In the genomic region with DNA sequence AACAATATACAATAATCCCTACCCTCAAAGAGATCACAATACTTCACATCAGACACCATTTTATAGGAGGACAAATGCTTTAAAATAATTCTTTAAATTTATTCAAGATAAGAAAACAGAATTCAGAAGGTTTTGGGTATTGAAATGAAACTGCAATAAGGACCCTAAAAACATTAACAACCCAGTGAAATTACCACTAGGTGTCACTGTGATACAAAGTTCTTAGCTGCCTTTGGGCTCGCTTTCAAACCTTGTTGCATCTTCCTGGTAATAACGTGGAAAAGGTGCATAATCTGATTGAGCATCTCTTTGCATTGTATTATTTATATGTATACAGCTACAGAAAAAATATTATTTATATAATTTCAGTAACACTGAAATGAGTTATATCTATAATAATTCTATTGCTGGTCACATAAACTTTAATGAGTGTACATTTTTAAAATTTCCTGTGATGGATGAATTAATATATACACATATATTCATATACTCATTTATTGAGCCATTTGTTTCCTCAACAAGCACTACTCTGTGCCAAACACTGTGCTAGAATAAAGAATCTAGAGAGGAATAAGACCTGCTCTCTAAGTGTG, we compare ENCODE assay signal across 8 cellular contexts.
A peak's percentile ranks its signal among the peaks of the same experiment; 100 is the strongest.
DNase-seq lines count a peak whose midpoint lies in the region; ATAC-seq and TF ChIP-seq lines count a peak whose summit lies in the region.

No MANE protein-coding gene starts in this region.

- no peak for TF ChIP-seq POLR2A in NB4 (IDR thresholded peaks at IDR 0.05; ENCODE audit: extremely low read depth, insufficient read length)

- no peak overlapping the region for H3K4me3 ChIP-seq in NB4 (ENCODE audit: low read depth, low read length)

- DNase-seq in stimulated activated CD4-positive, alpha-beta T cell treated with anti-CD3 and anti-CD28 coated beads, Interleukin-4, amount 100 ng/mL, for 24 hours = peak; percentile 7
- no peak for DNase-seq in stimulated activated CD4-positive, alpha-beta T cell treated with anti-CD3 and anti-CD28 coated beads, Interleukin-4, amount 100 ng/mL, for 4 hours
- DNase-seq in NB4 (ENCODE audit: low read depth) (peak; percentile 65), SK-N-DZ (ENCODE audit: low spot score) (peak; percentile 53), fibroblast of gingiva (ENCODE audit: low read depth) (peak; percentile 44), occipital lobe (lab: John Stamatoyannopoulos, UW) (peak; percentile 0), activated gamma-delta T cell treated with Interleukin-2 at 50 U/mL for 16 hours (no peak)

- peak; percentile 39 for TF ChIP-seq CTCF in NB4 (IDR thresholded peaks at IDR 0.05; ENCODE audit: low read depth, low read length)

- no peak for ATAC-seq in GM18907 (IDR thresholded peaks at IDR 0.05; ENCODE audit: unreplicated experiment)

Comparison
In these comparisons a context has a peak if more than half of its experiments do, and no peak if none do; other contexts are left out.
1. DNase-seq: peak in stimulated activated CD4-positive, alpha-beta T cell treated with anti-CD3 and anti-CD28 coated beads, Interleukin-4, amount 100 ng/mL, for 24 hours (single experiment), NB4 (single experiment), SK-N-DZ (single experiment), fibroblast of gingiva (single experiment) and occipital lobe (single experiment); none in stimulated activated CD4-positive, alpha-beta T cell treated with anti-CD3 and anti-CD28 coated beads, Interleukin-4, amount 100 ng/mL, for 4 hours (0 of 2) and activated gamma-delta T cell treated with Interleukin-2 at 50 U/mL for 16 hours (single experiment).